In the genomic region with DNA sequence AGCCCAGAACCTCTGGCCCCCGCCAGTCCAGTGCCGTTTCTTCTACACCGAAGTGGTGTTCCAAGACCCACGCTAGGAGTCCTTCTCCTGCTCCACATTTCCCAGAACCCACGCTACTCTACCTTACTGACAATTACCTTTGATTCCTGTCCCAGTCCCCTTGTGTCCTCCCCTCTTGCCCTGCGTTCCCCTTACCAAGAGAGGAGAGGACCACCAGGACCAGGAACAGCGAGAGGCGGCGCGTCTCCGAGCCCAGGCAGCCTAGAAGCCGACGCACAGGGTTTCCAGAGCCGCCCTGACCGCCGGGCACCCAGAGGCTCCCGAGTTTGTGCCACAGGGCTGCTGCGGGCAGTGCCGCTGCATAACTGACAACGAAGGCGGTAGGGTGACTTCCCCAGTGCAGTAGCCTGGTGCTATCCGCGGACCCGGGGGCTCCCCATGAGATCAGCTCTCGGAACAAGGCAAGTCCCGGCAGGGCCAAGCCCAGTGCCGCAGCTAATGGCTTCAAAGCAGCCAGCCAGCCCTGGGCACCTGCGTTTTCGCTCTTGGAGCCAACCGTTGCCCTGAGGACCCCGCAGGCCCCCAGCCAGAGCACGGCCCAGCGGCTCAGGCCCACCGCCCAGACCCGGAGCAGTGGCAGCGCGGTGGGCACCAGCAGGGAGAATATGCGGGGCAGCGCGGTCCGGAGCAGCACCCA, we compare ENCODE assay signal across 8 cellular contexts. TPM values are rescaled to one million over a fixed set of nuclear protein-coding genes. Genes with fewer than 3 reads are reported as not detected.
DNase-seq lines count a peak whose midpoint lies in the region; ATAC-seq lines count a peak whose summit lies in the region.

No MANE protein-coding gene starts in this region.

- no peaks in the 10 kb centered on the region for H3K36me3 ChIP-seq in endocrine pancreas (ENCODE audit: control insufficient read depth, insufficient read depth, low read length)

- peak overlapping the region; percentile 99 for H3K4me3 Mint-ChIP-seq in activated CD8-positive, alpha-beta memory T cell treated with anti-CD3 and anti-CD28 coated beads, Interleukin-2, amount 10 ng/mL, durations not matched to agents 7 days and 5 days
- peak overlapping the region; percentile 100 for H3K4me3 Mint-ChIP-seq in memory B cell
- H3K4me3 Mint-ChIP-seq in stimulated activated naive CD8-positive, alpha-beta T cell treated with anti-CD3 and anti-CD28 coated beads, Interleukin-15, Interleukin-2, amounts not matched to agents 100 ng/mL and 50 ng/mL, for 24 hours: peak overlapping the region; percentile 99

- peak overlapping the region; percentile 65 for H3K9ac ChIP-seq in endocrine pancreas (ENCODE audit: control insufficient read depth, insufficient read depth, low read length)

- no peaks in the 10 kb centered on the region for H3K27me3 ChIP-seq in endocrine pancreas (ENCODE audit: control insufficient read depth, insufficient read depth, low read length)

- peak overlapping the region; percentile 19 for H3K4me3 ChIP-seq in endocrine pancreas (ENCODE audit: control insufficient read depth, insufficient read depth, low read length)

- H3K27me3 Mint-ChIP-seq in activated CD8-positive, alpha-beta memory T cell treated with anti-CD3 and anti-CD28 coated beads, Interleukin-2, amount 10 ng/mL, durations not matched to agents 7 days and 5 days: no peaks in the 10 kb centered on the region
- H3K27me3 Mint-ChIP-seq in memory B cell: no peaks in the 10 kb centered on the region
- no peaks in the 10 kb centered on the region for H3K27me3 Mint-ChIP-seq in stimulated activated naive CD8-positive, alpha-beta T cell treated with anti-CD3 and anti-CD28 coated beads, Interleukin-15, Interleukin-2, amounts not matched to agents 100 ng/mL and 50 ng/mL, for 24 hours

- no peaks in the 10 kb centered on the region for H3K9me3 Mint-ChIP-seq in activated CD8-positive, alpha-beta memory T cell treated with anti-CD3 and anti-CD28 coated beads, Interleukin-2, amount 10 ng/mL, durations not matched to agents 7 days and 5 days (ENCODE audit: low read depth)
- H3K9me3 Mint-ChIP-seq in memory B cell: no peaks in the 10 kb centered on the region
- no peaks in the 10 kb centered on the region for H3K9me3 Mint-ChIP-seq in stimulated activated naive CD8-positive, alpha-beta T cell treated with anti-CD3 and anti-CD28 coated beads, Interleukin-15, Interleukin-2, amounts not matched to agents 100 ng/mL and 50 ng/mL, for 24 hours

- CTCF ChIA-PET in activated CD8-positive, alpha-beta memory T cell treated with anti-CD3 and anti-CD28 coated beads, Interleukin-2, amount 10 ng/mL, durations not matched to agents 7 days and 5 days (lab: Charles Lee): interaction anchor here (0.8 to 8.0 kb wide), 15 partner anchors 8 to 439 kb away, joined by 3 to 318 read pairs (median 6); a partner anchor contains a TSS

- peak overlapping the region; percentile 95 for H3K27ac Mint-ChIP-seq in activated CD8-positive, alpha-beta memory T cell treated with anti-CD3 and anti-CD28 coated beads, Interleukin-2, amount 10 ng/mL, durations not matched to agents 7 days and 5 days
- peak overlapping the region; percentile 100 for H3K27ac Mint-ChIP-seq in memory B cell
- H3K27ac Mint-ChIP-seq in stimulated activated naive CD8-positive, alpha-beta T cell treated with anti-CD3 and anti-CD28 coated beads, Interleukin-15, Interleukin-2, amounts not matched to agents 100 ng/mL and 50 ng/mL, for 24 hours: peak overlapping the region; percentile 98

- peaks cover 83% of the 10 kb centered on the region for H3K36me3 Mint-ChIP-seq in activated CD8-positive, alpha-beta memory T cell treated with anti-CD3 and anti-CD28 coated beads, Interleukin-2, amount 10 ng/mL, durations not matched to agents 7 days and 5 days
- peaks cover 53% of the 10 kb centered on the region for H3K36me3 Mint-ChIP-seq in memory B cell
- H3K36me3 Mint-ChIP-seq in stimulated activated naive CD8-positive, alpha-beta T cell treated with anti-CD3 and anti-CD28 coated beads, Interleukin-15, Interleukin-2, amounts not matched to agents 100 ng/mL and 50 ng/mL, for 24 hours (ENCODE audit: low read depth): peaks cover 75% of the 10 kb centered on the region

- ATAC-seq in GM21737 (IDR thresholded peaks at IDR 0.05; ENCODE audit: unreplicated experiment): peak; percentile 10
- peak; percentile 10 for ATAC-seq in activated CD8-positive, alpha-beta memory T cell treated with anti-CD3 and anti-CD28 coated beads, Interleukin-2, amount 10 ng/mL, durations not matched to agents 7 days and 5 days
- ATAC-seq in memory B cell (ENCODE audit: low read depth): peak; percentile 36

- H3K4me1 ChIP-seq in endocrine pancreas (ENCODE audit: control insufficient read depth, insufficient read depth, low read length): no peaks in the 10 kb centered on the region

- H3K4me1 Mint-ChIP-seq in activated CD8-positive, alpha-beta memory T cell treated with anti-CD3 and anti-CD28 coated beads, Interleukin-2, amount 10 ng/mL, durations not matched to agents 7 days and 5 days: peaks cover 62% of the 10 kb centered on the region
- peaks cover 55% of the 10 kb centered on the region for H3K4me1 Mint-ChIP-seq in memory B cell
- peaks cover 68% of the 10 kb centered on the region for H3K4me1 Mint-ChIP-seq in stimulated activated naive CD8-positive, alpha-beta T cell treated with anti-CD3 and anti-CD28 coated beads, Interleukin-15, Interleukin-2, amounts not matched to agents 100 ng/mL and 50 ng/mL, for 24 hours (ENCODE audit: low read depth)

- no peaks in the 10 kb centered on the region for H3K9me3 ChIP-seq in endocrine pancreas (ENCODE audit: control insufficient read depth, low read length)

- DNase-seq in ELR (ENCODE audit: low read depth) (peak; percentile 62), M059J (ENCODE audit: low read depth) (peak; percentile 56), memory B cell (ENCODE audit: low spot score in 2 of 2) (peak; percentile 55 to 69), NCI-H2171 (lab: John Stamatoyannopoulos, UW) (no peak)
- DNase-seq in activated CD8-positive, alpha-beta memory T cell treated with anti-CD3 and anti-CD28 coated beads, Interleukin-2, amount 10 ng/mL, durations not matched to agents 7 days and 5 days: peak; percentile 65

RNA-seq across cellular contexts. Expression of a gene that starts 0.5 kb away (rescaled TPM):
- total RNA-seq in M059J (2014; rRNA removed; shearing (Covaris generic)): 356 and 472 TPM in 2 replicates
- 100 to 1,000 TPM; 407 to 417 TPM for total RNA-seq in activated CD8-positive, alpha-beta memory T cell treated with anti-CD3 and anti-CD28 coated beads, Interleukin-2, amount 10 ng/mL, durations not matched to agents 7 days and 5 days

RNA-seq across cellular contexts. Expression of a gene that starts 1.0 kb away (rescaled TPM):
- total RNA-seq in M059J (2014; rRNA removed; shearing (Covaris generic)): 339 and 412 TPM in 2 replicates
- total RNA-seq in activated CD8-positive, alpha-beta memory T cell treated with anti-CD3 and anti-CD28 coated beads, Interleukin-2, amount 10 ng/mL, durations not matched to agents 7 days and 5 days: 100 to 1,000 TPM; 402 to 473 TPM

RNA-seq across cellular contexts. Expression of a gene that starts 9.1 kb away (rescaled TPM):
- 350 and 427 TPM in 2 replicates for total RNA-seq in M059J (2014; rRNA removed; shearing (Covaris generic))
- total RNA-seq in activated CD8-positive, alpha-beta memory T cell treated with anti-CD3 and anti-CD28 coated beads, Interleukin-2, amount 10 ng/mL, durations not matched to agents 7 days and 5 days: 100 to 1,000 TPM; 461 to 464 TPM

RNA-seq across cellular contexts. Expression of a gene that starts 14.5 kb away (rescaled TPM):
- total RNA-seq in M059J (2014; rRNA removed; shearing (Covaris generic)): 45.6 and 67.8 TPM in 2 replicates
- 100 to 1,000 TPM; 242 to 258 TPM for total RNA-seq in activated CD8-positive, alpha-beta memory T cell treated with anti-CD3 and anti-CD28 coated beads, Interleukin-2, amount 10 ng/mL, durations not matched to agents 7 days and 5 days

RNA-seq across cellular contexts. Expression of a gene that starts 36.2 kb away (rescaled TPM):
- total RNA-seq in M059J (2014; rRNA removed; shearing (Covaris generic)): 5.7 and 6.3 TPM in 2 replicates
- total RNA-seq in activated CD8-positive, alpha-beta memory T cell treated with anti-CD3 and anti-CD28 coated beads, Interleukin-2, amount 10 ng/mL, durations not matched to agents 7 days and 5 days: 1 to 10 TPM; 2.7 to 3.9 TPM
